In genomic region chr10:91051834-91052233, GRCh38 we compare ENCODE assay signal across 15 cellular contexts.
A peak's percentile ranks its signal among the peaks of the same experiment; 100 is the strongest.
DNase-seq lines count a peak whose midpoint lies in the region; ATAC-seq and TF ChIP-seq lines count a peak whose summit lies in the region.
"Had no signal": no experiment of that assay in that cellular context is flagged by ENCODE, and none has a peak within 500 bp of the region (broad histone marks: within the 10 kb centered on the region; RNA-seq: fewer than 3 reads in every experiment).

No MANE protein-coding gene starts in this region.

- 7 to 25% (median 17%) methylated on average over 3 of the region's 3 CpGs for WGBS in adrenal gland, 4 donors
- WGBS in gastroesophageal sphincter (ENCODE audit: low coverage in 1 of 2), 2 donors, result 12 to 16% methylated on average over 3 of the region's 3 CpGs

- no peak for TF ChIP-seq POLR2A in adrenal gland (IDR thresholded peaks at IDR 0.05)
- no peak for TF ChIP-seq POLR2A in gastroesophageal sphincter (IDR thresholded peaks at IDR 0.05)

- H3K4me1 Mint-ChIP-seq in activated T-cell treated with anti-CD3 and anti-CD28 coated beads, Interleukin-2, amount 50 U/mL, for 72 hours (ENCODE audit: low read depth), result peaks cover 8% of the 10 kb centered on the region
- peaks cover 0 to 3% (median 0%) of the 10 kb centered on the region in 7 donors for H3K4me1 Mint-ChIP-seq in naive thymus-derived CD4-positive, alpha-beta T cell

- no peak overlapping the region for H3K4me3 Mint-ChIP-seq in activated T-cell treated with anti-CD3 and anti-CD28 coated beads, Interleukin-2, amount 50 U/mL, for 72 hours
- no peak overlapping the region for H3K4me3 Mint-ChIP-seq in naive thymus-derived CD4-positive, alpha-beta T cell
- H3K4me3 Mint-ChIP-seq: mesothelial cell of epicardium had no signal

- H3K9me3 ChIP-seq in adrenal gland (replicated peaks in 1 of 3) (no peaks in the 10 kb centered on the region), gastroesophageal sphincter (no peaks in the 10 kb centered on the region)
- no peaks in the 10 kb centered on the region for H3K9me3 ChIP-seq in naive thymus-derived CD4-positive, alpha-beta T cell (ENCODE audit: control insufficient read depth in 2 of 3, low read length in 3 of 3)
- H3K9me3 ChIP-seq: SK-N-SH had no signal

- no peaks in the 10 kb centered on the region for H3K27me3 ChIP-seq in adrenal gland
- H3K27me3 ChIP-seq in gastroesophageal sphincter, result no peaks in the 10 kb centered on the region
- H3K27me3 ChIP-seq in naive thymus-derived CD4-positive, alpha-beta T cell (ENCODE audit: control insufficient read depth in 2 of 2, insufficient read depth in 2 of 2, low read length in 2 of 2), result no peaks in the 10 kb centered on the region

- no peak overlapping the region for H3K27ac Mint-ChIP-seq in activated T-cell treated with anti-CD3 and anti-CD28 coated beads, Interleukin-2, amount 50 U/mL, for 72 hours
- no peak overlapping the region for H3K27ac Mint-ChIP-seq in naive thymus-derived CD4-positive, alpha-beta T cell
- H3K27ac Mint-ChIP-seq: mesothelial cell of epicardium had no signal

- intact Hi-C loops in adrenal gland (cut with DNase I), result no loop called here
- intact Hi-C loops in posterior vena cava (cut with DNase I), result no loop called here
- intact Hi-C loops in naive thymus-derived CD4-positive, alpha-beta T cell (cut with micrococcal nuclease), result no loop called here

- no peak for TF ChIP-seq EP300 in gastroesophageal sphincter (IDR thresholded peaks at IDR 0.05)

- ATAC-seq in gastroesophageal sphincter, result peak; percentile 74
- ATAC-seq in activated T-cell treated with anti-CD3 and anti-CD28 coated beads, Interleukin-2, amount 50 U/mL, for 72 hours (replicated peaks in 1 of 2), result no peak
- no peak for ATAC-seq in naive thymus-derived CD4-positive, alpha-beta T cell
- ATAC-seq in HG02571 (IDR thresholded peaks at IDR 0.05; ENCODE audit: unreplicated experiment), result no peak
- ATAC-seq: K562 had no signal

- H3K4me3 ChIP-seq in adrenal gland, result no peak overlapping the region
- H3K4me3 ChIP-seq in gastroesophageal sphincter, result no peak overlapping the region
- H3K4me3 ChIP-seq in naive thymus-derived CD4-positive, alpha-beta T cell (ENCODE audit: low read length), result no peak overlapping the region
- H3K4me3 ChIP-seq: K562 had no signal

- no peak for TF ChIP-seq CTCF in adrenal gland (IDR thresholded peaks at IDR 0.05)
- TF ChIP-seq CTCF in gastroesophageal sphincter (IDR thresholded peaks at IDR 0.05), result no peak

- DNase-seq in DMS79 treated with DMSO at 0.1 percent for 48 hours (lab: John Stamatoyannopoulos, UW), result peak; percentile 40
- peak; percentile 42 to 88 (median 77) for DNase-seq in adrenal gland
- DNase-seq in posterior vena cava (ENCODE audit: low spot score), result peak; percentile 85
- no peak for DNase-seq in activated T-cell treated with anti-CD3 and anti-CD28 coated beads, Interleukin-2, amount 50 U/mL, for 72 hours
- DNase-seq in naive thymus-derived CD4-positive, alpha-beta T cell, result no peak
- no peak for DNase-seq in stimulated activated CD4-positive, alpha-beta T cell treated with anti-CD3 and anti-CD28 coated beads, Interleukin-4, amount 100 ng/mL, for 24 hours
- DNase-seq: activated CD8-positive, alpha-beta memory T cell treated with anti-CD3 and anti-CD28 coated beads for 24 hours; activated naive CD4-positive, alpha-beta T cell treated with Interleukin-2 at 50 U/mL for 16 hours; cerebellar nuclear complex; NCI-H2171 treated with DMSO at 0.1 percent for 48 hours; SK-N-SH had no signal

- no peaks in the 10 kb centered on the region for H3K9me3 Mint-ChIP-seq in activated T-cell treated with anti-CD3 and anti-CD28 coated beads, Interleukin-2, amount 50 U/mL, for 72 hours
- no peaks in the 10 kb centered on the region for H3K9me3 Mint-ChIP-seq in naive thymus-derived CD4-positive, alpha-beta T cell
- H3K9me3 Mint-ChIP-seq: mesothelial cell of epicardium had no signal

- H3K27me3 Mint-ChIP-seq in activated T-cell treated with anti-CD3 and anti-CD28 coated beads, Interleukin-2, amount 50 U/mL, for 72 hours (ENCODE audit: low read depth), result peaks cover 21% of the 10 kb centered on the region
- H3K27me3 Mint-ChIP-seq in naive thymus-derived CD4-positive, alpha-beta T cell, result peaks cover 0 to 33% (median 0%) of the 10 kb centered on the region in 5 donors

- H3K36me3 ChIP-seq in adrenal gland (replicated peaks in 1 of 2) (no peaks in the 10 kb centered on the region), gastroesophageal sphincter (no peaks in the 10 kb centered on the region)
- H3K36me3 ChIP-seq in naive thymus-derived CD4-positive, alpha-beta T cell (ENCODE audit: control insufficient read depth in 2 of 3, insufficient read depth in 3 of 3, low read length in 3 of 3), result no peaks in the 10 kb centered on the region

- POLR2A ChIA-PET in naive thymus-derived CD4-positive, alpha-beta T cell (lab: Charles Lee), result no interaction called here

- no peaks in the 10 kb centered on the region for H3K36me3 Mint-ChIP-seq in activated T-cell treated with anti-CD3 and anti-CD28 coated beads, Interleukin-2, amount 50 U/mL, for 72 hours (ENCODE audit: insufficient read depth in 2 of 2)
- H3K36me3 Mint-ChIP-seq in naive thymus-derived CD4-positive, alpha-beta T cell, result no peaks in the 10 kb centered on the region
- H3K36me3 Mint-ChIP-seq: mesothelial cell of epicardium had no signal

- peaks cover 26 to 57% of the 10 kb centered on the region in 2 donors for H3K4me1 ChIP-seq in adrenal gland (replicated peaks in 1 of 2)
- H3K4me1 ChIP-seq in gastroesophageal sphincter, result peaks cover 0 to 36% (median 0%) of the 10 kb centered on the region in 3 donors
- no peaks in the 10 kb centered on the region for H3K4me1 ChIP-seq in naive thymus-derived CD4-positive, alpha-beta T cell (ENCODE audit: control insufficient read depth in 2 of 2, insufficient read depth in 2 of 2, low read length in 2 of 2)

- H3K27ac ChIP-seq in adrenal gland (peak overlapping the region; percentile 39 to 87 (median 83)), gastroesophageal sphincter (peak overlapping the region in 1 of 4 donors; percentile 6)
- H3K27ac ChIP-seq in naive thymus-derived CD4-positive, alpha-beta T cell (ENCODE audit: low read depth, low read length), result no peak overlapping the region

- CTCF ChIA-PET in naive thymus-derived CD4-positive, alpha-beta T cell (lab: Charles Lee), result interaction anchor here (1.0 kb wide), 1 partner anchor 45 kb away, joined by 4 read pairs; no protein-coding TSS in a partner anchor

Comparison
In these comparisons a context has a peak if more than half of its experiments do, and no peak if none do; other contexts are left out.
1. DNase-seq: peak in DMS79 treated with DMSO at 0.1 percent for 48 hours (single experiment), adrenal gland (7 of 7) and posterior vena cava (single experiment); none in activated T-cell treated with anti-CD3 and anti-CD28 coated beads, Interleukin-2, amount 50 U/mL, for 72 hours (0 of 2), naive thymus-derived CD4-positive, alpha-beta T cell (0 of 9) and stimulated activated CD4-positive, alpha-beta T cell treated with anti-CD3 and anti-CD28 coated beads, Interleukin-4, amount 100 ng/mL, for 24 hours (single experiment).